Comparison of ENCODE assay signal across 23 cellular contexts in genomic region chr6:136052046-136052445, GRCh38.
DNase-seq lines count a peak whose midpoint lies in the region; ATAC-seq and TF ChIP-seq lines count a peak whose summit lies in the region.
"Had no signal": no experiment of that assay in that cellular context is flagged by ENCODE, and none has a peak within 500 bp of the region (broad histone marks: within the 10 kb centered on the region; RNA-seq: fewer than 3 reads in every experiment).

No MANE protein-coding gene starts in this region.

- H3K4me3 Mint-ChIP-seq in nephron, result no peak overlapping the region
- H3K4me3 Mint-ChIP-seq in chondrocyte (ENCODE audit: unreplicated experiment), result no peak overlapping the region
- H3K4me3 Mint-ChIP-seq: CD4-positive, CD25-positive, alpha-beta regulatory T cell; GM23338; H9; IgD-negative memory B cell had no signal

- H3K9me3 ChIP-seq in heart right ventricle, result no peaks in the 10 kb centered on the region
- H3K9me3 ChIP-seq: BLaER1 had no signal

- no peaks in the 10 kb centered on the region for H3K36me3 ChIP-seq in heart right ventricle
- H3K36me3 ChIP-seq: BLaER1 had no signal

- H3K4me3 ChIP-seq in heart right ventricle (no peak overlapping the region), fibroblast of pulmonary artery (replicated peaks; ENCODE audit: low read depth, low read length) (no peak overlapping the region)
- H3K4me3 ChIP-seq: BLaER1, GM23338, PC-9 had no signal

- intact Hi-C loops in heart right ventricle (cut with DNase I), result loop anchor here in 1 of 10 donors (5.0 kb wide), 1 partner anchor 50 kb away; no protein-coding TSS in a partner anchor
- intact Hi-C loops in Right ventricle myocardium superior (cut with DNase I), result no loop called here

- peaks cover 11 to 54% (median 30%) of the 10 kb centered on the region in 9 donors for H3K4me1 ChIP-seq in heart right ventricle

- ATAC-seq in heart right ventricle, result no peak
- no peak for ATAC-seq in Right ventricle myocardium superior (ENCODE audit: poor library complexity)
- no peak for ATAC-seq in HG02884 (IDR thresholded peaks at IDR 0.05; ENCODE audit: unreplicated experiment)
- ATAC-seq: GM23338 had no signal

- H3K27me3 Mint-ChIP-seq in nephron (ENCODE audit: low read depth) (no peaks in the 10 kb centered on the region), chondrocyte (ENCODE audit: low read depth) (no peaks in the 10 kb centered on the region)
- H3K27me3 Mint-ChIP-seq: IgD-negative memory B cell had no signal

- H3K27me3 ChIP-seq in heart right ventricle, result no peaks in the 10 kb centered on the region
- H3K27me3 ChIP-seq: BLaER1 had no signal

- 65 to 78% methylated on average over 2 of the region's 2 CpGs for whole genome bisulfite sequencing in heart right ventricle, 2 donors

- DNase-seq in heart right ventricle, result no peak
- no peak for DNase-seq in Right ventricle myocardium superior
- DNase-seq in fibroblast of pulmonary artery (ENCODE audit: low read depth), result peak; percentile 40
- no peak for DNase-seq in NCI-H2196 treated with DMSO at 0.1 percent for 48 hours (lab: John Stamatoyannopoulos, UW; ENCODE audit: unreplicated experiment)
- DNase-seq in chondrocyte (ENCODE audit: low spot score), result no peak
- no peak for DNase-seq in DMS 273 (lab: John Stamatoyannopoulos, UW; ENCODE audit: unreplicated experiment)
- DNase-seq: 8988T; CD4-positive, CD25-positive, alpha-beta regulatory T cell; H9; MM.1S; NCI-H1694; NCI-H2029 treated with DMSO at 0.1 percent for 48 hours; NCI-H2227 treated with DMSO at 0.1 percent for 48 hours; NCI-H526 treated with DMSO at 0.1 percent for 48 hours; PC-9; RPMI8226; SHP77 had no signal

- peaks cover 3% of the 10 kb centered on the region for H3K36me3 Mint-ChIP-seq in nephron (ENCODE audit: low read depth)
- no peaks in the 10 kb centered on the region for H3K36me3 Mint-ChIP-seq in chondrocyte (ENCODE audit: low read depth)
- H3K36me3 Mint-ChIP-seq: CD4-positive, CD25-positive, alpha-beta regulatory T cell had no signal

- H3K27ac Mint-ChIP-seq in nephron, result peak overlapping the region; percentile 92 to 97 (median 95)
- no peak overlapping the region for H3K27ac Mint-ChIP-seq in chondrocyte (ENCODE audit: unreplicated experiment)
- H3K27ac Mint-ChIP-seq: GM23338, H9 had no signal

- H3K9me3 Mint-ChIP-seq in nephron (peaks cover 5% of the 10 kb centered on the region), chondrocyte (ENCODE audit: low read depth) (no peaks in the 10 kb centered on the region)
- H3K9me3 Mint-ChIP-seq: GM23338, H9 had no signal

- peak overlapping the region in 9 of 10 donors; percentile 66 to 90 (median 79) for H3K27ac ChIP-seq in heart right ventricle
- H3K27ac ChIP-seq: KMS-11, PC-9 had no signal

- TF ChIP-seq CTCF in heart right ventricle (IDR thresholded peaks at IDR 0.05) (no peak), fibroblast of pulmonary artery (IDR thresholded peaks at IDR 0.05; ENCODE audit: low read length, missing control alignments) (no peak), nephron (IDR thresholded peaks at IDR 0.05; ENCODE audit: unreplicated experiment in 3 of 3) (no peak), chondrocyte (IDR thresholded peaks at IDR 0.05) (no peak)

- H3K4me1 Mint-ChIP-seq in nephron (peaks cover 28% of the 10 kb centered on the region), chondrocyte (ENCODE audit: low read depth) (peaks cover 10% of the 10 kb centered on the region)
- H3K4me1 Mint-ChIP-seq: GM23338, H9, IgD-negative memory B cell had no signal
